In genomic region chr2:206361407-206362045, GRCh38 we compare ENCODE assay signal across 14 cellular contexts.
DNase-seq lines count a peak whose midpoint lies in the region; ATAC-seq and FAIRE-seq lines count a peak whose summit lies in the region.
"Had no signal": no experiment of that assay in that cellular context is flagged by ENCODE, and none has a peak within 500 bp of the region (broad histone marks: within the 10 kb centered on the region; RNA-seq: fewer than 3 reads in every experiment).

No MANE protein-coding gene starts in this region.

- peak overlapping the region; percentile 19 for H3K27ac Mint-ChIP-seq in activated T-cell treated with anti-CD3 and anti-CD28 coated beads, Interleukin-2, amount 50 U/mL, for 72 hours

- H3K9me3 Mint-ChIP-seq in activated T-cell treated with anti-CD3 and anti-CD28 coated beads, Interleukin-2, amount 50 U/mL, for 72 hours = peaks cover 1 to 3% of the 10 kb centered on the region in 2 donors

- no peak for DNase-seq in GM18507 (ENCODE audit: extremely low spot score, insufficient read length, low read depth)
- peak; percentile 28 to 51 for DNase-seq in activated T-cell treated with anti-CD3 and anti-CD28 coated beads, Interleukin-2, amount 50 U/mL, for 72 hours
- DNase-seq in NCI-H1694 treated with DMSO at 0.1 percent for 48 hours (lab: John Stamatoyannopoulos, UW) = no peak
- DNase-seq in ecto neural progenitor cell (ENCODE audit: low spot score) = no peak
- no peak for DNase-seq in middle frontal gyrus (ENCODE audit: extremely low spot score, low spot score)
- DNase-seq: activated effector memory CD4-positive, alpha-beta T cell treated with anti-CD3 and anti-CD28 coated beads, Interleukin-2, amount 50 U/mL, for 16 hours; Caco-2; foreskin fibroblast; kidney glomerular epithelial cell; NCI-H2107; PC-9; testis had no signal

- FAIRE-seq in GM18507 (lab: Jason Lieb, UNC) = peak; percentile 65

- no peaks in the 10 kb centered on the region for H3K36me3 Mint-ChIP-seq in activated T-cell treated with anti-CD3 and anti-CD28 coated beads, Interleukin-2, amount 50 U/mL, for 72 hours (ENCODE audit: insufficient read depth in 2 of 2)

- ATAC-seq in GM19372 (IDR thresholded peaks at IDR 0.05; ENCODE audit: low read depth, unreplicated experiment) (peak; percentile 87), HG03060 (IDR thresholded peaks at IDR 0.05; ENCODE audit: low read depth, unreplicated experiment) (peak; percentile 85)
- peak; percentile 91 to 97 for ATAC-seq in activated T-cell treated with anti-CD3 and anti-CD28 coated beads, Interleukin-2, amount 50 U/mL, for 72 hours (replicated peaks in 1 of 2)

- peaks cover 22% of the 10 kb centered on the region for H3K27me3 Mint-ChIP-seq in activated T-cell treated with anti-CD3 and anti-CD28 coated beads, Interleukin-2, amount 50 U/mL, for 72 hours (ENCODE audit: low read depth)

- peaks cover 20% of the 10 kb centered on the region for H3K4me1 Mint-ChIP-seq in activated T-cell treated with anti-CD3 and anti-CD28 coated beads, Interleukin-2, amount 50 U/mL, for 72 hours (ENCODE audit: low read depth)

- H3K4me3 Mint-ChIP-seq in activated T-cell treated with anti-CD3 and anti-CD28 coated beads, Interleukin-2, amount 50 U/mL, for 72 hours = no peak overlapping the region

Comparison
In these comparisons a context has a peak if more than half of its experiments do, and no peak if none do; other contexts are left out.
1. DNase-seq: peak in activated T-cell treated with anti-CD3 and anti-CD28 coated beads, Interleukin-2, amount 50 U/mL, for 72 hours (2 of 2); none in GM18507 (single experiment), NCI-H1694 treated with DMSO at 0.1 percent for 48 hours (single experiment), ecto neural progenitor cell (single experiment) and middle frontal gyrus (single experiment).
2. Peak in every context shown above with its lines, with median percentiles within 50 percentile points of each other: ATAC-seq.